In the genomic region with DNA sequence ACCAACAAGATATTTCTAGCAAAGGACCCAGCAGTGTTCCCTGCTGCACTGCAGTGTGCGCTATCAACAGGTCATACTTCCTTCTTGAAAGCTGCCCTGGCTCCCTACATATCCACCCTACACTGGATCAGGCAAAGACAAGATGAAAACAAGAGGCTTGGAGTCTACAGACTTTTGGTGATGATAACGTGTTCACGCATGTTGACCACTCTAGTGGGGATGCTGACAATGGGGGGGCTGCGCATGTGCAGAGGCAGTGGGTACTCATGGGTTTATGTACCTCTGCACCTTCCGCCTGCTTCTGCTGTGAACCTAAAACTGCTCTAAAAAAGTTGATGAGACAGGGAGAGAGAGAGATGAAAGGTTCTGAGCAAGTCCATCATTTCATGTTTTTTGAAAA, we compare ENCODE assay signal across 7 cellular contexts. TPM values are rescaled to one million over a fixed set of nuclear protein-coding genes. Genes with fewer than 3 reads are reported as not detected.
DNase-seq lines count a peak whose midpoint lies in the region; ATAC-seq and TF ChIP-seq lines count a peak whose summit lies in the region.

No MANE protein-coding gene starts in this region.

- no peak for TF ChIP-seq POLR2A in esophagus squamous epithelium (IDR thresholded peaks at IDR 0.05)

- peaks cover 8% of the 10 kb centered on the region for H3K4me1 ChIP-seq in HEK293 (ENCODE audit: control insufficient read depth, insufficient read depth, low read length)
- peaks cover 38 to 87% (median 63%) of the 10 kb centered on the region in 3 donors for H3K4me1 ChIP-seq in esophagus squamous epithelium

- intact Hi-C loops in esophagus squamous epithelium (cut with DNase I), result loop anchor here (5.0 kb wide), 1 partner anchor 34 kb away; no protein-coding TSS in a partner anchor

- POLR2A ChIA-PET in HEK293 (lab: Yijun Ruan, JAX), result interaction anchor here (0.6 to 2.3 kb wide), 4 partner anchors 8 to 45 kb away, joined by 4 to 9 read pairs (median 6); no protein-coding TSS in a partner anchor

- H3K27ac ChIP-seq in HEK293 (ENCODE audit: extremely low read depth, low read depth, low read length) (0 out of 2 replicates have a peak overlapping the region, but pooled peaks have one; percentile 27), esophagus squamous epithelium (peak overlapping the region; percentile 79 to 100 (median 96))

- H3K9me3 ChIP-seq in HEK293 (ENCODE audit: control insufficient read depth, insufficient read depth, low read depth, low read length) (no peaks in the 10 kb centered on the region), esophagus squamous epithelium (no peaks in the 10 kb centered on the region)

- TF ChIP-seq CTCF in HEK293 (tag by site-specific recombination; IDR thresholded peaks at IDR 0.05) (no peak), WI38 (IDR thresholded peaks at IDR 0.05; ENCODE audit: low read depth, low read length) (no peak), esophagus squamous epithelium (IDR thresholded peaks at IDR 0.05) (no peak)

- no peak for ATAC-seq in GM18867 (IDR thresholded peaks at IDR 0.05; ENCODE audit: unreplicated experiment)
- no peak for ATAC-seq in HG03432 (IDR thresholded peaks at IDR 0.05; ENCODE audit: unreplicated experiment)

- H3K4me3 ChIP-seq in HEK293 (ENCODE audit: low read depth, low read length) (no peak overlapping the region), WI38 (ENCODE audit: low read depth, low read length) (peak overlapping the region; percentile 16), esophagus squamous epithelium (peak overlapping the region in 2 of 4 donors; percentile 1 to 32), skeletal muscle cell (ENCODE audit: low read depth, low read length) (peak overlapping the region; percentile 27)

- CTCF ChIA-PET in HEK293 (lab: Yijun Ruan, JAX), result interaction anchor here (1.3 to 1.7 kb wide), 3 partner anchors 11 to 115 kb away, joined by 3 to 6 read pairs (median 5); no protein-coding TSS in a partner anchor

- WGBS in esophagus squamous epithelium, 2 donors, result 50 to 57% methylated on average over 5 of the region's 5 CpGs

- H3K36me3 ChIP-seq in HEK293 (ENCODE audit: control insufficient read depth in 2 of 2, insufficient read depth in 1 of 2, low read length in 2 of 2) (peaks cover 54 to 96% of the 10 kb centered on the region in 2 experiments), esophagus squamous epithelium (peaks cover 38 to 82% (median 44%) of the 10 kb centered on the region in 3 donors)

- H3K27me3 ChIP-seq in esophagus squamous epithelium, result no peaks in the 10 kb centered on the region

- DNase-seq in esophagus squamous epithelium (lab: John Stamatoyannopoulos, UW) (no peak), skeletal muscle cell (ENCODE audit: low read depth) (no peak), Ammon's horn (ENCODE audit: low spot score) (no peak)

TF ChIP-seq in HEK293, 187 proteins besides CTCF, POLR2A, EP300 and RAD21:
- TF ChIP-seq YY1 (tag by site-specific recombination; IDR thresholded peaks at IDR 0.05), result no peak
- 0 out of 2 replicates have a peak, but pooled peaks have one; percentile 27 for TF ChIP-seq SCRT1 (tag by site-specific recombination; IDR thresholded peaks at IDR 0.05; ENCODE audit: borderline replicate concordance)
- TF ChIP-seq GLIS1 (tag by site-specific recombination; IDR thresholded peaks at IDR 0.05), result no peak
- TF ChIP-seq, protein P1, sequence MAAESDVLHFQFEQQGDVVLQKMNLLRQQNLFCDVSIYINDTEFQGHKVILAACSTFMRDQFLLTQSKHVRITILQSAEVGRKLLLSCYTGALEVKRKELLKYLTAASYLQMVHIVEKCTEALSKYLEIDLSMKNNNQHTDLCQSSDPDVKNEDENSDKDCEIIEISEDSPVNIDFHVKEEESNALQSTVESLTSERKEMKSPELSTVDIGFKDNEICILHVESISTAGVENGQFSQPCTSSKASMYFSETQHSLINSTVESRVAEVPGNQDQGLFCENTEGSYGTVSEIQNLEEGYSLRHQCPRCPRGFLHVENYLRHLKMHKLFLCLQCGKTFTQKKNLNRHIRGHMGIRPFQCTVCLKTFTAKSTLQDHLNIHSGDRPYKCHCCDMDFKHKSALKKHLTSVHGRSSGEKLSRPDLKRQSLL (tag by site-specific recombination; IDR thresholded peaks at IDR 0.05), result no peak
- TF ChIP-seq SCRT2 (tag by site-specific recombination; IDR thresholded peaks at IDR 0.05), result peak; percentile 86
TF ChIP-seq in HEK293: peak in this region for 2.

RNA-seq across cellular contexts. Expression of gene ENO1, which starts 5.5 kb away (rescaled TPM):
- 1,000 to 10,000 TPM in 3 of 4 donors, 100 to 1,000 TPM in 1; 954 to 1,668 (median 1,315) TPM for total RNA-seq in esophagus squamous epithelium

RNA-seq across cellular contexts. Expression of gene RERE, which starts 55.6 kb away (rescaled TPM):
- 10 to 100 TPM; 27.5 to 56.6 (median 32.1) TPM for total RNA-seq in esophagus squamous epithelium
